1 cellular context compared by ENCODE assay signal in the genomic region with DNA sequence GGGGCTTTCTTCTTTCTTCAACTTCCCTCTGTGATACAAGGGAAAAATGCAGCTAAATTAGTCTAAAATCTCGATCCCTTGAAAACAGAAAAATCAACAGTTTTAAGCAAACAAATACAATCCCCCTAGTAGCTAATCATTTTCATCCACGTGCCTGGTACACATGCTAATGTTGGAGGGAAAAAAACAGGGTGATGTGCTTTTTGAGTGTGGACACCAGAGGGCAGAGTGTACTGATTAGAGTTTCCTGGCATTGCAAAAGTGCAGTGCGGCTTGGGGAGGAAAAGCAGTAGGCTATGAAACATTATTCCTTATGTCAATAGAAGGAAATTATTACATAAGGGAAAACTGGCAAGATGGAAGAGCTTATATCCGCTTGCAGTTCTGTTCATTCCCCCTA.
TF ChIP-seq lines count a peak whose summit lies in the region.

No MANE protein-coding gene starts in this region.

TF ChIP-seq in K562, 482 proteins besides CTCF, POLR2A, EP300 and RAD21 (continued from another document):
- peak; percentile 65 for TF ChIP-seq MGA (IDR thresholded peaks at IDR 0.05)
- TF ChIP-seq RB1 (IDR thresholded peaks at IDR 0.05; ENCODE audit: low read depth): 0 out of 2 replicates have a peak, but pooled peaks have one; percentile 26
- TF ChIP-seq SMC3 (conservative IDR thresholded peaks at IDR 0.05; ENCODE audit: insufficient read depth, low read depth, low read length): peak; percentile 45; the same call in 1 of the 2 replicates
- TF ChIP-seq BHLHE40 (IDR thresholded peaks at IDR 0.05; ENCODE audit: low read length): 0 out of 2 replicates have a peak, but pooled peaks have one; percentile 27
